Comparison of ENCODE assay signal across 1 cellular context in the genomic region with DNA sequence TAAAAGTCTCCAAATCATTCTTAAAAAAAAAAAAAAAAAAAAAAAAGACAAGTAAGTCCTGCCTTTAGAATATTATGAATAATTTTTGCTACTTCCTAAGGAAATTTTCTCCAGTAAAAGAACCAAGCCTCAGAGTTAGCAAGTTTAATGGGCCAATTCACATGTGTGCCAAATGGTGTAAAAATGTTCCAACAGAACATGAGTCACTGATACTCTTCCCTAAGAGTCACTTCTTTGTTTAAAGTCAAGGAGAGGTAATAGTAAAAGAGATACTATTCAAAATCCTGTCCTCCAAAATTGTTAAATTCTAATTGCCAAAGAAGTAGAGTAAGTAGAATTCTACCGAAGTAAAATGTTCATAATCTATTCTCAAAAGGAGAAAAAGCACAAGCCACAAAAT.
TF ChIP-seq lines count a peak whose summit lies in the region.

No MANE protein-coding gene starts in this region.

TF ChIP-seq in IMR-90, 13 proteins besides CTCF, POLR2A, EP300 and RAD21:
- no peak for TF ChIP-seq MAZ (IDR thresholded peaks at IDR 0.05; ENCODE audit: borderline replicate concordance, low read depth, low read length)
- TF ChIP-seq, protein P1, sequence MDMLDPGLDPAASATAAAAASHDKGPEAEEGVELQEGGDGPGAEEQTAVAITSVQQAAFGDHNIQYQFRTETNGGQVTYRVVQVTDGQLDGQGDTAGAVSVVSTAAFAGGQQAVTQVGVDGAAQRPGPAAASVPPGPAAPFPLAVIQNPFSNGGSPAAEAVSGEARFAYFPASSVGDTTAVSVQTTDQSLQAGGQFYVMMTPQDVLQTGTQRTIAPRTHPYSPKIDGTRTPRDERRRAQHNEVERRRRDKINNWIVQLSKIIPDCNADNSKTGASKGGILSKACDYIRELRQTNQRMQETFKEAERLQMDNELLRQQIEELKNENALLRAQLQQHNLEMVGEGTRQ (IDR thresholded peaks at IDR 0.05; ENCODE audit: low read depth, low read length) = no peak
- no peak for TF ChIP-seq RFX5 (IDR thresholded peaks at IDR 0.05; ENCODE audit: low read depth, low read length)
- TF ChIP-seq MXI1 (IDR thresholded peaks at IDR 0.05; ENCODE audit: borderline replicate concordance, low read depth, low read length) = no peak
- TF ChIP-seq, protein P2, sequence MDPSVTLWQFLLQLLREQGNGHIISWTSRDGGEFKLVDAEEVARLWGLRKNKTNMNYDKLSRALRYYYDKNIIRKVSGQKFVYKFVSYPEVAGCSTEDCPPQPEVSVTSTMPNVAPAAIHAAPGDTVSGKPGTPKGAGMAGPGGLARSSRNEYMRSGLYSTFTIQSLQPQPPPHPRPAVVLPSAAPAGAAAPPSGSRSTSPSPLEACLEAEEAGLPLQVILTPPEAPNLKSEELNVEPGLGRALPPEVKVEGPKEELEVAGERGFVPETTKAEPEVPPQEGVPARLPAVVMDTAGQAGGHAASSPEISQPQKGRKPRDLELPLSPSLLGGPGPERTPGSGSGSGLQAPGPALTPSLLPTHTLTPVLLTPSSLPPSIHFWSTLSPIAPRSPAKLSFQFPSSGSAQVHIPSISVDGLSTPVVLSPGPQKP (IDR thresholded peaks at IDR 0.05; ENCODE audit: borderline replicate concordance, low read depth, low read length) = no peak
- TF ChIP-seq CEBPB (IDR thresholded peaks at IDR 0.05; ENCODE audit: low read depth, low read length) = no peak
- TF ChIP-seq MAFK (IDR thresholded peaks at IDR 0.05; ENCODE audit: low read depth, low read length) = no peak
- TF ChIP-seq BHLHE40 (IDR thresholded peaks at IDR 0.05; ENCODE audit: low read depth, low read length) = no peak
- TF ChIP-seq CHD1 (IDR thresholded peaks at IDR 0.05; ENCODE audit: low read depth, low read length) = no peak
- TF ChIP-seq RCOR1 (IDR thresholded peaks at IDR 0.05; ENCODE audit: insufficient replicate concordance, low read length) = no peak
- TF ChIP-seq FOS (IDR thresholded peaks at IDR 0.05; ENCODE audit: low read depth, low read length) = no peak
- no peak for TF ChIP-seq NFE2L2 (IDR thresholded peaks at IDR 0.05; ENCODE audit: low read depth, low read length)
- TF ChIP-seq SMC3 (IDR thresholded peaks at IDR 0.05; ENCODE audit: low read depth, low read length) = no peak
